Comparison of ENCODE assay signal across 1 cellular context in genomic region chr18:24826605-24827004, GRCh38.
TF ChIP-seq lines count a peak whose summit lies in the region.

No MANE protein-coding gene starts in this region.

TF ChIP-seq in IMR-90, 13 proteins besides CTCF, POLR2A, EP300 and RAD21:
- TF ChIP-seq MXI1 (IDR thresholded peaks at IDR 0.05; ENCODE audit: borderline replicate concordance, low read depth, low read length), result no peak
- TF ChIP-seq BHLHE40 (IDR thresholded peaks at IDR 0.05; ENCODE audit: low read depth, low read length), result no peak
- TF ChIP-seq CEBPB (IDR thresholded peaks at IDR 0.05; ENCODE audit: low read depth, low read length), result no peak
- TF ChIP-seq RFX5 (IDR thresholded peaks at IDR 0.05; ENCODE audit: low read depth, low read length), result no peak
- no peak for TF ChIP-seq MAFK (IDR thresholded peaks at IDR 0.05; ENCODE audit: low read depth, low read length)
- no peak for TF ChIP-seq MAZ (IDR thresholded peaks at IDR 0.05; ENCODE audit: borderline replicate concordance, low read depth, low read length)
- no peak for TF ChIP-seq NFE2L2 (IDR thresholded peaks at IDR 0.05; ENCODE audit: low read depth, low read length)
- no peak for TF ChIP-seq FOS (IDR thresholded peaks at IDR 0.05; ENCODE audit: low read depth, low read length)
- TF ChIP-seq USF2 (IDR thresholded peaks at IDR 0.05; ENCODE audit: low read depth, low read length), result no peak
- TF ChIP-seq CHD1 (IDR thresholded peaks at IDR 0.05; ENCODE audit: low read depth, low read length), result no peak
- TF ChIP-seq SMC3 (IDR thresholded peaks at IDR 0.05; ENCODE audit: low read depth, low read length), result no peak
- no peak for TF ChIP-seq ELK1 (IDR thresholded peaks at IDR 0.05; ENCODE audit: borderline replicate concordance, low read depth, low read length)
- TF ChIP-seq RCOR1 (IDR thresholded peaks at IDR 0.05; ENCODE audit: insufficient replicate concordance, low read length), result no peak
